8 cellular contexts compared by ENCODE assay signal in genomic region chrX:142606629-142607028, GRCh38.
A peak's percentile ranks its signal among the peaks of the same experiment; 100 is the strongest.
DNase-seq lines count a peak whose midpoint lies in the region; TF ChIP-seq lines count a peak whose summit lies in the region.
"Not testable (repeated sequence)": the region's sequence is repeated elsewhere in the genome, so short reads cannot be mapped to it uniquely, and the experiment has no call there.

No MANE protein-coding gene starts in this region.

- H3K18ac ChIP-seq in mesendoderm (ENCODE audit: low read length): not testable (repeated sequence)

- peak; percentile 25 for DNase-seq in DMS53 treated with DMSO at 0.1 percent for 48 hours (lab: John Stamatoyannopoulos, UW; ENCODE audit: unreplicated experiment)
- peak; percentile 23 for DNase-seq in HT-29 (ENCODE audit: low spot score)
- DNase-seq in NCI-H460 (ENCODE audit: extremely low read depth, low read depth): peak; percentile 12
- peak; percentile 13 to 24 for DNase-seq in SJCRH30
- peak; percentile 18 to 23 for DNase-seq in activated T-cell treated with anti-CD3 and anti-CD28 coated beads, Interleukin-2, amount 50 U/mL, for 48 hours
- peak; percentile 68 for DNase-seq in endodermal cell
- DNase-seq in mesendoderm: peak; percentile 12
- DNase-seq in thyroid gland: peak; percentile 4 to 31

- not testable (repeated sequence) for H4K5ac ChIP-seq in mesendoderm (ENCODE audit: low read length)

- not testable (repeated sequence) for H3K23ac ChIP-seq in mesendoderm (ENCODE audit: low read length)

- H3K27ac ChIP-seq in SJCRH30; endodermal cell (ENCODE audit: low read depth, low read length); mesendoderm (ENCODE audit: low read depth, low read length); thyroid gland: not testable (repeated sequence)

- H3K4me3 Mint-ChIP-seq in endodermal cell: not testable (repeated sequence)

- H3K9me3 Mint-ChIP-seq in endodermal cell: peaks cover 64% of the 10 kb centered on the region

- not testable (repeated sequence) for H3K4me3 ChIP-seq in SJCRH30; endodermal cell (ENCODE audit: low read length); mesendoderm (ENCODE audit: low read length); thyroid gland (replicated peaks in 1 of 3)

- H3K4me1 Mint-ChIP-seq in endodermal cell: not testable (repeated sequence)

- not testable (repeated sequence) for H2BK5ac ChIP-seq in mesendoderm (ENCODE audit: low read length)

- H2BK15ac ChIP-seq in mesendoderm (replicated peaks; ENCODE audit: low read depth): not testable (repeated sequence)

- not testable (repeated sequence) for H3K9ac ChIP-seq in endodermal cell (ENCODE audit: extremely low read depth, low read length, poor library complexity, severe bottlenecking); mesendoderm (ENCODE audit: low read length)

- H3K36me3 Mint-ChIP-seq in endodermal cell (ENCODE audit: low read depth): not testable (repeated sequence)

- not testable (repeated sequence) for H2AK5ac ChIP-seq in mesendoderm (ENCODE audit: low read length)

- H3K4me1 ChIP-seq in SJCRH30; endodermal cell (ENCODE audit: control insufficient read depth, insufficient read depth, low read length); mesendoderm (ENCODE audit: control insufficient read depth, low read depth, low read length); thyroid gland: not testable (repeated sequence)

- H4K8ac ChIP-seq in mesendoderm (ENCODE audit: low read depth, low read length): not testable (repeated sequence)

- not testable (repeated sequence) for H3K27me3 Mint-ChIP-seq in endodermal cell (ENCODE audit: insufficient read depth)

- 81% methylated on average over 10 of the region's 10 CpGs; no CpG with 5 or more reads in 1 of the 2 experiments for WGBS in endodermal cell (ENCODE audit: insufficient coverage in 1 of 2, insufficient read length in 1 of 2), 2 experiments
- no CpG with 5 or more reads among the region's 10 CpGs for WGBS in mesendoderm (ENCODE audit: extremely low coverage, insufficient coverage, low lambda C conversion rate)
- 80 to 84% methylated on average over 4 to 10 of the region's 10 CpGs for WGBS in thyroid gland, 2 donors

- not testable (repeated sequence) for H3K4ac ChIP-seq in mesendoderm (ENCODE audit: low read depth, low read length)

- TF ChIP-seq POLR2A in thyroid gland (IDR thresholded peaks at IDR 0.05): not testable (repeated sequence)

- H2BK120ac ChIP-seq in mesendoderm (ENCODE audit: low read depth, low read length): not testable (repeated sequence)

- not testable (repeated sequence) for H3K56ac ChIP-seq in mesendoderm (ENCODE audit: low read length)

- H3K9me3 ChIP-seq in SJCRH30 (replicated peaks); endodermal cell (ENCODE audit: control insufficient read depth, low read length); thyroid gland: not testable (repeated sequence)

- H3K79me1 ChIP-seq in mesendoderm (ENCODE audit: low read length): not testable (repeated sequence)

- intact Hi-C loops in thyroid gland (cut with DNase I): not testable (repeated sequence)

- TF ChIP-seq CTCF in endodermal cell (conservative IDR thresholded peaks at IDR 0.05): peak; percentile 69
- TF ChIP-seq CTCF in thyroid gland (IDR thresholded peaks at IDR 0.05): peak in 1 of 6 experiments; percentile 13

- H3K79me2 ChIP-seq in mesendoderm (ENCODE audit: control insufficient read depth, insufficient read depth, low read length): not testable (repeated sequence)

- H3K27me3 ChIP-seq in SJCRH30; endodermal cell (ENCODE audit: control insufficient read depth, insufficient read depth, low read length, poor library complexity, severe bottlenecking); mesendoderm (ENCODE audit: insufficient read depth, low read length, poor library complexity); thyroid gland: not testable (repeated sequence)

- H3K4me2 ChIP-seq in mesendoderm (ENCODE audit: low read length): not testable (repeated sequence)

- not testable (repeated sequence) for H3K36me3 ChIP-seq in SJCRH30; endodermal cell (ENCODE audit: control insufficient read depth, insufficient read depth, low read length); mesendoderm (ENCODE audit: control insufficient read depth, insufficient read depth, low read length); thyroid gland

- not testable (repeated sequence) for H3K27ac Mint-ChIP-seq in endodermal cell

Comparison
In these comparisons a context has a peak if more than half of its experiments do, and no peak if none do; other contexts are left out.
1. DNase-seq: peak in every context shown above with its lines; median percentile 68 in endodermal cell; 25 in DMS53 treated with DMSO at 0.1 percent for 48 hours; 23 in HT-29; 20 in activated T-cell treated with anti-CD3 and anti-CD28 coated beads, Interleukin-2, amount 50 U/mL, for 48 hours; 18 in SJCRH30; 18 in thyroid gland; 12 in NCI-H460; 12 in mesendoderm.